Comparison of ENCODE assay signal across 29 cellular contexts in genomic region chr5:5414999-5415398, GRCh38. TPM values are rescaled to one million over a fixed set of nuclear protein-coding genes. Genes with fewer than 3 reads are reported as not detected.
DNase-seq lines count a peak whose midpoint lies in the region; ATAC-seq, FAIRE-seq and TF ChIP-seq lines count a peak whose summit lies in the region.
"Had no signal": no experiment of that assay in that cellular context is flagged by ENCODE, and none has a peak within 500 bp of the region (broad histone marks: within the 10 kb centered on the region; RNA-seq: fewer than 3 reads in every experiment).

No MANE protein-coding gene starts in this region.

- in situ Hi-C loops in HepG2 (cut with HindIII; ENCODE audit: extremely low pct_ligation_motif_present, low pct_unique_long_range_greater_than_20kb) = loop anchor here (25.0 kb wide), 1 partner anchor 278 kb away; the partner anchor contains the start of gene ADAMTS16

- H3K4me3 ChIP-seq in HepG2 (replicated peaks in 1 of 3; ENCODE audit: insufficient read depth in 1 of 3, low read depth in 2 of 3, low read length in 3 of 3) (no peak overlapping the region), right lobe of liver (no peak overlapping the region)
- H3K4me3 ChIP-seq: A549; BLaER1; BLaER1 treated with 17β-estradiol and CSF1 and Interleukin-3, amounts not matched to agents 10 nM and 100 nM had no signal

- H3K9me3 ChIP-seq in HepG2 (ENCODE audit: low read length) (peaks cover under 1% of the 10 kb centered on the region), right lobe of liver (no peaks in the 10 kb centered on the region)
- H3K9me3 ChIP-seq: BE2C had no signal

- H2AFZ ChIP-seq in HepG2 (ENCODE audit: low read length) = no peak overlapping the region

- no TSS peak for BruUV-seq in HepG2 (replicated peaks; lab: Mats Ljungman, UMichigan)

- DNase-seq in HepG2 (ENCODE audit: low spot score) (peak; percentile 45), right lobe of liver (no peak)
- DNase-seq: 8988T; ACHN; AML-193; BE2C; C1 segment of cervical spinal cord; Caco-2; Calu3; CD4-positive, alpha-beta memory T cell; CD4-positive, alpha-beta T cell; CD4-positive, CD25-positive, alpha-beta regulatory T cell; CD8-positive, alpha-beta memory T cell; CD8-positive, alpha-beta T cell; COR-L47; DMS 273 treated with DMSO at 0.1 percent for 48 hours; DMS153; DMS53; DMS79; DMS79 treated with DMSO at 0.1 percent for 48 hours; DND-41; EL had no signal

- no peak for TF ChIP-seq POLR2A in HepG2 (IDR thresholded peaks at IDR 0.05; ENCODE audit: insufficient read depth in 1 of 2, low read depth in 2 of 2, low read length in 2 of 2)
- no peak for TF ChIP-seq POLR2A in right lobe of liver (IDR thresholded peaks at IDR 0.05)

- H3K4me2 ChIP-seq in HepG2 (ENCODE audit: low read depth, low read length) = peak overlapping the region; percentile 57
- H3K4me2 ChIP-seq: A549; BLaER1; BLaER1 treated with 17β-estradiol and CSF1 and Interleukin-3, amounts not matched to agents 10 nM and 100 nM had no signal

- H3K36me3 ChIP-seq in HepG2 (replicated peaks in 1 of 2; ENCODE audit: control insufficient read depth in 1 of 2, insufficient read depth in 2 of 2, low read length in 2 of 2) (no peaks in the 10 kb centered on the region), right lobe of liver (no peaks in the 10 kb centered on the region)
- H3K36me3 ChIP-seq: BE2C; BLaER1; BLaER1 treated with 17β-estradiol and CSF1 and Interleukin-3, amounts not matched to agents 10 nM and 100 nM had no signal

- FAIRE-seq in HepG2 (lab: Jason Lieb, UNC) = no peak
- FAIRE-seq: A204.1, A549, D721Med had no signal

- no peak for TF ChIP-seq RAD21 in HepG2 (CRISPR knock-in tag; IDR thresholded peaks at IDR 0.05)

- intact Hi-C loops in HepG2 (cut with micrococcal nuclease; ENCODE audit: unreplicated experiment) (no loop called here), right lobe of liver (cut with DNase I) (loop anchor here (10.0 kb wide), 2 partner anchors 270 to 540 kb away; partner anchors contain the start of gene ADAMTS16 (in 1 of the 2))

- H3K27ac ChIP-seq in HepG2 (ENCODE audit: extremely low read length, insufficient read depth, low read length) (peak overlapping the region; percentile 59), right lobe of liver (no peak overlapping the region)
- H3K27ac ChIP-seq: 22Rv1; A549; BLaER1; BLaER1 treated with 17β-estradiol and CSF1 and Interleukin-3, amounts not matched to agents 10 nM and 100 nM; C4-2B had no signal

- H3K4me1 ChIP-seq in HepG2 (ENCODE audit: insufficient read depth, low read length) = peaks cover 35% of the 10 kb centered on the region
- no peaks in the 10 kb centered on the region for H3K4me1 ChIP-seq in right lobe of liver
- H3K4me1 ChIP-seq: A549, BE2C, Caco-2 had no signal

- CTCF ChIA-PET in HepG2 (lab: Yijun Ruan, JAX; ENCODE audit: low intra/inter-chr PET ratio, low total read pairs) = interaction anchor here (0.8 kb wide), 1 partner anchor 273 kb away, joined by 3 read pairs; no protein-coding TSS in a partner anchor

- H4K20me1 ChIP-seq in HepG2 (ENCODE audit: insufficient read depth, low read length) = no peaks in the 10 kb centered on the region
- H4K20me1 ChIP-seq: BLaER1; BLaER1 treated with 17β-estradiol and CSF1 and Interleukin-3, amounts not matched to agents 10 nM and 100 nM had no signal

- POLR2A ChIA-PET in HepG2 (lab: Yijun Ruan, JAX) = no interaction called here

- TF ChIP-seq CTCF in HepG2 (CRISPR knock-in tag; IDR thresholded peaks at IDR 0.05) (no peak), right lobe of liver (IDR thresholded peaks at IDR 0.05) (no peak)

- WGBS in HepG2 (ENCODE audit: low lambda C conversion rate) = 9% methylated on average over 5 of the region's 5 CpGs
- WGBS in right lobe of liver (ENCODE audit: insufficient coverage, low coverage, low lambda C conversion rate, missing lambda C conversion rate) = 74% methylated on average over 5 of the region's 5 CpGs

- 0 out of 2 replicates have a peak overlapping the region, but pooled peaks have one; percentile 19 for H3K9ac ChIP-seq in HepG2 (ENCODE audit: insufficient read depth, low read depth, low read length)
- H3K9ac ChIP-seq: BLaER1; BLaER1 treated with 17β-estradiol and CSF1 and Interleukin-3, amounts not matched to agents 10 nM and 100 nM had no signal

- ATAC-seq in HepG2 (peak; percentile 87), right lobe of liver (no peak)
- ATAC-seq: A549; CD8-positive, alpha-beta T cell had no signal

- TF ChIP-seq EP300 in HepG2 (IDR thresholded peaks at IDR 0.05; ENCODE audit: low read depth in 2 of 2, low read length in 2 of 2) = no peak
- TF ChIP-seq EP300 in HepG2 (CRISPR knock-in tag; IDR thresholded peaks at IDR 0.05; ENCODE audit: borderline replicate concordance) = no peak

- H3K27me3 ChIP-seq in HepG2 (ENCODE audit: control insufficient read depth in 1 of 2, insufficient read depth in 2 of 2, low read length in 2 of 2) (no peaks in the 10 kb centered on the region), right lobe of liver (no peaks in the 10 kb centered on the region)
- H3K27me3 ChIP-seq: BE2C; BLaER1; BLaER1 treated with 17β-estradiol and CSF1 and Interleukin-3, amounts not matched to agents 10 nM and 100 nM had no signal

- H3K79me2 ChIP-seq in HepG2 (ENCODE audit: insufficient read depth, low read length) = no peaks in the 10 kb centered on the region

TF ChIP-seq in HepG2, 621 proteins besides CTCF, POLR2A, EP300 and RAD21 (continues in another document):
- TF ChIP-seq CREB1 (IDR thresholded peaks at IDR 0.05) (no peak), CREB1 (CRISPR knock-in tag; IDR thresholded peaks at IDR 0.05) (peak; percentile 62; the same call in 1 of the 2 replicates), ZNF639 (CRISPR knock-in tag; conservative IDR thresholded peaks at IDR 0.05) (no peak), SAP130 (CRISPR knock-in tag; IDR thresholded peaks at IDR 0.05; ENCODE audit: low read depth) (peak; percentile 30; the same call in 1 of the 2 replicates), ZNF317 (CRISPR knock-in tag; IDR thresholded peaks at IDR 0.05) (peak; percentile 98)
- TF ChIP-seq, protein P1, sequence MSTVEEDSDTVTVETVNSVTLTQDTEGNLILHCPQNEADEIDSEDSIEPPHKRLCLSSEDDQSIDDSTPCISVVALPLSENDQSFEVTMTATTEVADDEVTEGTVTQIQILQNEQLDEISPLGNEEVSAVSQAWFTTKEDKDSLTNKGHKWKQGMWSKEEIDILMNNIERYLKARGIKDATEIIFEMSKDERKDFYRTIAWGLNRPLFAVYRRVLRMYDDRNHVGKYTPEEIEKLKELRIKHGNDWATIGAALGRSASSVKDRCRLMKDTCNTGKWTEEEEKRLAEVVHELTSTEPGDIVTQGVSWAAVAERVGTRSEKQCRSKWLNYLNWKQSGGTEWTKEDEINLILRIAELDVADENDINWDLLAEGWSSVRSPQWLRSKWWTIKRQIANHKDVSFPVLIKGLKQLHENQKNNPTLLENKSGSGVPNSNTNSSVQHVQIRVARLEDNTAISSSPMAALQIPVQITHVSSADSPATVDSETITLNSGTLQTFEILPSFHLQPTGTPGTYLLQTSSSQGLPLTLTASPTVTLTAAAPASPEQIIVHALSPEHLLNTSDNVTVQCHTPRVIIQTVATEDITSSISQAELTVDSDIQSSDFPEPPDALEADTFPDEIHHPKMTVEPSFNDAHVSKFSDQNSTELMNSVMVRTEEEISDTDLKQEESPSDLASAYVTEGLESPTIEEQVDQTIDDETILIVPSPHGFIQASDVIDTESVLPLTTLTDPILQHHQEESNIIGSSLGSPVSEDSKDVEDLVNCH (CRISPR knock-in tag; IDR thresholded peaks at IDR 0.05) = no peak

RNA-seq across cellular contexts. Expression of gene ICE1, which starts 7.5 kb away (rescaled TPM):
- total RNA-seq in HepG2 (2016; rRNA removed; fragmentation: Illumina TruSeq; extraction: Trizol) (27.6 and 35.2 TPM in 2 replicates), right lobe of liver (10 to 100 TPM in 4 of 6 experiments, 1 to 10 TPM in 2; 8.2 to 10.7 (median 10.4) TPM)
- total RNA-seq in HepG2 (2016; cell fraction: cytosol; rRNA removed; fragmentation: Illumina TruSeq; extraction: Trizol; ENCODE audit: low read depth) = 4.0 and 4.2 TPM in 2 replicates
- total RNA-seq in HepG2 (2016; cell fraction: insoluble cytoplasmic fraction; rRNA removed; fragmentation: Illumina TruSeq; extraction: Trizol) = 25.8 and 33.2 TPM in 2 replicates
- 8.7 and 9.3 TPM in 2 replicates for total RNA-seq in HepG2 (2016; cell fraction: membrane; rRNA removed; fragmentation: Illumina TruSeq; extraction: Trizol)
- total RNA-seq in HepG2 (2016; cell fraction: nucleus; rRNA removed; fragmentation: Illumina TruSeq; extraction: Trizol) = 47.9 and 48.8 TPM in 2 replicates
- polyA plus RNA-seq in HepG2 (2011; rRNA removed) = 9.0 and 9.1 TPM in 2 replicates
- 4.8 and 6.7 TPM in 2 replicates for polyA plus RNA-seq in HepG2 (2011; cell fraction: cytosol; rRNA removed)
- polyA plus RNA-seq in HepG2 (2011; cell fraction: nucleus; rRNA removed) = 12.3 and 13.3 TPM in 2 replicates
- polyA plus RNA-seq in HepG2 (2012) = 11.6 and 12.6 TPM in 2 replicates
- 1.4 and 1.5 TPM in 2 replicates for polyA plus RNA-seq in HepG2 (2016; cell fraction: cytosol; fragmentation: Illumina TruSeq; extraction: Trizol; ENCODE audit: low read depth)
- polyA plus RNA-seq in HepG2 (2016; cell fraction: insoluble cytoplasmic fraction; fragmentation: Illumina TruSeq; extraction: Trizol; ENCODE audit: low read depth) = 18.9 and 19.2 TPM in 2 replicates
- 2.9 and 3.0 TPM in 2 replicates for polyA plus RNA-seq in HepG2 (2016; cell fraction: membrane; fragmentation: Illumina TruSeq; extraction: Trizol; ENCODE audit: low read depth)
- polyA plus RNA-seq in HepG2 (2016; cell fraction: nucleus; fragmentation: Illumina TruSeq; extraction: Trizol; ENCODE audit: insufficient read depth, low read depth) = 30.7 and 30.8 TPM in 2 replicates
- 24.3 and 86.6 TPM in 2 replicates for polyA minus RNA-seq in HepG2 (2011; rRNA and poly(A)+ RNA removed; ENCODE audit: low replicate concordance)
- polyA minus RNA-seq in HepG2 (2011; cell fraction: cytosol; rRNA and poly(A)+ RNA removed) = 14.2 and 14.7 TPM in 2 replicates
- polyA minus RNA-seq in HepG2 (2011; cell fraction: nucleus; rRNA and poly(A)+ RNA removed) = 91.9 and 94.2 TPM in 2 replicates
